Comparison of ENCODE assay signal across 14 cellular contexts in the genomic region with DNA sequence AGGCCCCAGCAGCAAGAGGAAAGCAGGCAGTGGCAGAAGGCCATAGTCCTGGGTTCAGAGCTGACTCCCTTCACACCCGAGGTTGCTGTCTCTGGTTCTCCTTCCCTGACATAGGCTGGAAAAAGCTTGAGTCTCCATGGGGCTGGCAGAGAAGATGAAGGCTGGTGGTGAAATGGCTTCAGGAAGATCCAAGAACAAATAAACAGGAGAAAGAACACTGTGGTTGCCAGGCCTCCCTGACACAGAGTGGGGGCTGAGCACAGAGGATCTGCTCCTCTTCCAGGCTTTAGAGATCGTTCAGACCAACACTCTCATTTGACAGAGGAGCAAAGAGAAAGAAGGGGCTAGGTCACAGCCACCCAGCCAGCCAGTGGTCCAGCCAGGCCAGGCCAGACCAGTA. TPM values are rescaled to one million over a fixed set of nuclear protein-coding genes. Genes with fewer than 3 reads are reported as not detected.
DNase-seq lines count a peak whose midpoint lies in the region; ATAC-seq, FAIRE-seq and TF ChIP-seq lines count a peak whose summit lies in the region.
"Had no signal": no experiment of that assay in that cellular context is flagged by ENCODE, and none has a peak within 500 bp of the region (broad histone marks: within the 10 kb centered on the region; RNA-seq: fewer than 3 reads in every experiment).

No MANE protein-coding gene starts in this region.

- POLR2A ChIA-PET in K562 (lab: Yijun Ruan, JAX), result interaction anchor here (2.5 kb wide), 1 partner anchor 13 kb away, joined by 8 read pairs; a partner anchor contains a TSS

- no peak for FAIRE-seq in K562 (lab: Jason Lieb, UNC)
- FAIRE-seq: HTR-8/SVneo, urothelium cell line had no signal

- TF ChIP-seq POLR2A in K562 (conservative IDR thresholded peaks at IDR 0.05), result no peak
- no peak for TF ChIP-seq POLR2A in thyroid gland (IDR thresholded peaks at IDR 0.05)

- no peak for ATAC-seq in activated T-cell treated with anti-CD3 and anti-CD28 coated beads, Interleukin-2, amount 50 U/mL, for 4 hours
- ATAC-seq in K562, result no peak
- ATAC-seq: left lobe of liver had no signal

- H2AFZ ChIP-seq in K562 (ENCODE audit: low read depth, low read length), result no peak overlapping the region

- no peak for TF ChIP-seq EP300 in K562 (IDR thresholded peaks at IDR 0.05; ENCODE audit: low read length)

- intact Hi-C loops in K562 (cut with micrococcal nuclease), result no loop called here
- intact Hi-C loops in thyroid gland (cut with DNase I), result no loop called here

- peak overlapping the region; percentile 16 for H3K4me3 Mint-ChIP-seq in activated T-cell treated with anti-CD3 and anti-CD28 coated beads, Interleukin-2, amount 50 U/mL, for 4 hours

- H3K4me3 ChIP-seq in K562 (no peak overlapping the region), muscle layer of duodenum (ENCODE audit: low read depth in 1 of 2, low read length in 2 of 2) (no peak overlapping the region), thyroid gland (replicated peaks in 1 of 3) (no peak overlapping the region)

- H3K4me1 Mint-ChIP-seq in activated T-cell treated with anti-CD3 and anti-CD28 coated beads, Interleukin-2, amount 50 U/mL, for 4 hours (ENCODE audit: low read depth), result peaks cover 95% of the 10 kb centered on the region

- TF ChIP-seq CTCF in K562 (IDR thresholded peaks at IDR 0.05 in 2 of 3, conservative IDR thresholded peaks at IDR 0.05 in 1 of 3; ENCODE audit: insufficient read depth in 2 of 3, low read depth in 1 of 3, low read length in 3 of 3) (no peak), thyroid gland (IDR thresholded peaks at IDR 0.05) (no peak)

- 75% methylated on average over 2 of the region's 2 CpGs for whole genome bisulfite sequencing in K562 (ENCODE audit: insufficient coverage, low coverage, missing lambda C conversion rate)
- 54 to 55% methylated on average over 2 of the region's 2 CpGs for WGBS in thyroid gland, 2 donors

- H3K4me1 ChIP-seq in K562 (replicated peaks in 1 of 2; ENCODE audit: control insufficient read depth in 2 of 2, insufficient read depth in 2 of 2, low read length in 2 of 2), result peaks cover 34 to 52% of the 10 kb centered on the region in 2 experiments
- H3K4me1 ChIP-seq in muscle layer of duodenum (ENCODE audit: control insufficient read depth in 1 of 2, insufficient read depth in 2 of 2, low read length in 2 of 2), result peaks cover 74 to 94% of the 10 kb centered on the region in 2 donors
- peaks cover 83 to 100% of the 10 kb centered on the region in 2 donors for H3K4me1 ChIP-seq in thyroid gland

- H4K20me1 ChIP-seq in K562 (replicated peaks; ENCODE audit: control insufficient read depth, insufficient read depth, low read length), result peaks cover 15% of the 10 kb centered on the region; the same call in 1 of the 2 replicates

- peaks cover 15% of the 10 kb centered on the region for H3K36me3 Mint-ChIP-seq in activated T-cell treated with anti-CD3 and anti-CD28 coated beads, Interleukin-2, amount 50 U/mL, for 4 hours (ENCODE audit: insufficient read depth)

- peak overlapping the region; percentile 34; the same call in 1 of the 3 replicates for H3K27ac ChIP-seq in K562 (ENCODE audit: extremely low read depth, low read depth, low read length)
- peak overlapping the region; percentile 77 for H3K27ac ChIP-seq in muscle layer of duodenum (ENCODE audit: low read length)
- H3K27ac ChIP-seq in thyroid gland, result peak overlapping the region; percentile 4 to 46 (median 32)

- no peak for TF ChIP-seq RAD21 in K562 (CRISPR knock-in tag; conservative IDR thresholded peaks at IDR 0.05 in 1 of 2, IDR thresholded peaks at IDR 0.05 in 1 of 2)

- H3K27me3 ChIP-seq in K562 (ENCODE audit: control insufficient read depth in 2 of 2, insufficient read depth in 2 of 2, low read length in 2 of 2) (no peaks in the 10 kb centered on the region), muscle layer of duodenum (ENCODE audit: low read depth, low read length) (no peaks in the 10 kb centered on the region), thyroid gland (no peaks in the 10 kb centered on the region)

- CTCF ChIA-PET in K562 (lab: Yijun Ruan, JAX; ENCODE audit: low intra/inter-chr PET ratio), result no interaction called here

- BruUV-seq in K562 (replicated peaks; lab: Mats Ljungman, UMichigan), result no TSS peak

- no peaks in the 10 kb centered on the region for H3K9me3 Mint-ChIP-seq in activated T-cell treated with anti-CD3 and anti-CD28 coated beads, Interleukin-2, amount 50 U/mL, for 4 hours

- peaks cover 100% of the 10 kb centered on the region for H3K79me2 ChIP-seq in K562 (ENCODE audit: control insufficient read depth, insufficient read depth, low read length)

- no peaks in the 10 kb centered on the region for H3K27me3 Mint-ChIP-seq in activated T-cell treated with anti-CD3 and anti-CD28 coated beads, Interleukin-2, amount 50 U/mL, for 4 hours (ENCODE audit: low read depth)

- in situ Hi-C loops in K562 (cut with MboI), result no loop called here

- H3K36me3 ChIP-seq in K562 (ENCODE audit: control insufficient read depth, insufficient read depth, low read length), result peaks cover 67% of the 10 kb centered on the region; the same call in 2 of the 3 replicates
- no peaks in the 10 kb centered on the region for H3K36me3 ChIP-seq in muscle layer of duodenum (ENCODE audit: control insufficient read depth in 1 of 2, insufficient read depth in 2 of 2, low read length in 2 of 2)
- H3K36me3 ChIP-seq in thyroid gland, result no peaks in the 10 kb centered on the region

- no peaks in the 10 kb centered on the region for H3K9me3 ChIP-seq in K562 (replicated peaks; ENCODE audit: control insufficient read depth, insufficient read depth, low read depth, low read length)
- no peaks in the 10 kb centered on the region for H3K9me3 ChIP-seq in muscle layer of duodenum (ENCODE audit: control insufficient read depth in 1 of 2, low read length in 2 of 2)
- H3K9me3 ChIP-seq in thyroid gland, result no peaks in the 10 kb centered on the region

- peaks cover 6% of the 10 kb centered on the region for H3K9me1 ChIP-seq in K562 (ENCODE audit: control insufficient read depth, insufficient read depth, low read length)

- DNase-seq in activated T-cell treated with anti-CD3 and anti-CD28 coated beads, Interleukin-2, amount 50 U/mL, for 4 hours, result no peak
- DNase-seq in activated T-cell treated with anti-CD3 and anti-CD28 coated beads for 4 hours (no peak), K562 (ENCODE audit: extremely low read depth in 1 of 4, low spot score in 3 of 4) (no peak), thyroid gland (no peak), NCI-H82 (lab: John Stamatoyannopoulos, UW) (no peak), SW 1271 (lab: John Stamatoyannopoulos, UW) (no peak), NOMO-1 (lab: John Stamatoyannopoulos, UW; ENCODE audit: unreplicated experiment in 2 of 2) (no peak)
- DNase-seq: activated effector memory CD4-positive, alpha-beta T cell treated with Interleukin-2 at 50 U/mL for 16 hours; erythroblast; NCI-H2171 treated with DMSO at 0.1 percent for 48 hours had no signal

- peak overlapping the region in 1 of 2 experiments; percentile 64; a peak in 1 of 4 replicates for H3K9ac ChIP-seq in K562 (ENCODE audit: insufficient read depth in 1 of 2, low read depth in 2 of 2, low read length in 2 of 2)

- H3K4me2 ChIP-seq in K562 (ENCODE audit: insufficient read depth, low read length), result no peak overlapping the region

RNA-seq across cellular contexts. Expression of a gene that starts 14.3 kb away (rescaled TPM):
- 100 to 1,000 TPM; 168 to 199 (median 199) TPM for total RNA-seq in activated T-cell treated with anti-CD3 and anti-CD28 coated beads, Interleukin-2, amount 50 U/mL, for 4 hours
- 123 and 300 TPM in 2 replicates for total RNA-seq in K562 (2011; cell fraction: chromatin; rRNA removed; ENCODE audit: low replicate concordance)
- total RNA-seq in K562 (2011; cell fraction: nucleolus; rRNA removed), result 143 and 147 TPM in 2 replicates
- 123 and 161 TPM in 2 replicates for total RNA-seq in K562 (2011; cell fraction: nucleoplasm; rRNA removed)
- total RNA-seq in K562 (2014; rRNA removed) (38.4 and 57.4 TPM in 2 replicates), K562 (2014; rRNA removed; fragmentation: Illumina TruSeq; extraction: Trizol) (22.2 and 30.2 TPM in 2 replicates), K562 (2015; rRNA removed; fragmentation: Illumina TruSeq; extraction: Trizol) (26.7 and 28.2 TPM in 2 replicates), K562 (2021) (119 and 129 TPM in 2 replicates), thyroid gland (10 to 100 TPM; 44.5 to 61.9 (median 52.6) TPM)
- polyA plus RNA-seq in K562 (2011; rRNA removed) (31.1 and 33.7 TPM in 2 replicates), K562 (2014; fragmentation: Illumina TruSeq; extraction: Trizol) (71.9 and 82.7 TPM in 2 replicates), K562 (2014; fragmentation: Nextera tagmentation; extraction: Ambion mirVana) (1 to 10 TPM; 2.5 to 3.8 TPM), K562 (2014; rRNA removed) (78.0 and 82.7 TPM in 2 replicates)
- 20.6 and 43.9 TPM in 2 replicates for polyA plus RNA-seq in K562 (2011; cell fraction: cytosol; rRNA removed)
- 215 and 430 TPM in 2 replicates for polyA plus RNA-seq in K562 (2011; cell fraction: nucleus; rRNA removed)
- 67.8 and 112 TPM in 2 replicates for polyA plus RNA-seq in K562 (2012)
- polyA minus RNA-seq in K562 (2011; rRNA and poly(A)+ RNA removed), result 8.5 and 12.0 TPM in 2 replicates
- polyA minus RNA-seq in K562 (2011; cell fraction: cytosol; rRNA and poly(A)+ RNA removed), result 28.2 and 32.6 TPM in 2 replicates
- polyA minus RNA-seq in K562 (2011; cell fraction: nucleus; rRNA and poly(A)+ RNA removed), result 41.2 and 50.1 TPM in 2 replicates

RNA-seq across cellular contexts. Expression of a gene that starts 32.4 kb away (rescaled TPM):
- total RNA-seq in activated T-cell treated with anti-CD3 and anti-CD28 coated beads, Interleukin-2, amount 50 U/mL, for 4 hours, result 1 to 10 TPM; 4.0 to 5.2 (median 5.0) TPM
- 18.5 and 36.8 TPM in 2 replicates for total RNA-seq in K562 (2011; cell fraction: chromatin; rRNA removed; ENCODE audit: low replicate concordance)
- total RNA-seq in K562 (2011; cell fraction: nucleolus; rRNA removed), result 31.2 and 31.5 TPM in 2 replicates
- total RNA-seq in K562 (2011; cell fraction: nucleoplasm; rRNA removed), result 45.5 and 69.2 TPM in 2 replicates
- total RNA-seq in K562 (2014; rRNA removed) (16.3 and 25.4 TPM in 2 replicates), K562 (2014; rRNA removed; fragmentation: Illumina TruSeq; extraction: Trizol) (13.1 and 18.3 TPM in 2 replicates), K562 (2015; rRNA removed; fragmentation: Illumina TruSeq; extraction: Trizol) (16.1 and 16.2 TPM in 2 replicates), K562 (2021) (37.5 and 41.9 TPM in 2 replicates), thyroid gland (100 to 1,000 TPM in 3 of 4 donors, 10 to 100 TPM in 1; 59.3 to 276 (median 187) TPM)
- polyA plus RNA-seq in K562 (2011; rRNA removed) (10.7 and 15.7 TPM in 2 replicates), K562 (2014; fragmentation: Illumina TruSeq; extraction: Trizol) (28.6 and 30.4 TPM in 2 replicates), K562 (2014; fragmentation: Nextera tagmentation; extraction: Ambion mirVana) (10 to 100 TPM; 23.5 to 26.9 TPM), K562 (2014; rRNA removed) (18.7 and 23.6 TPM in 2 replicates)
- 16.7 and 26.0 TPM in 2 replicates for polyA plus RNA-seq in K562 (2011; cell fraction: cytosol; rRNA removed)
- 25.7 and 35.1 TPM in 2 replicates for polyA plus RNA-seq in K562 (2011; cell fraction: nucleus; rRNA removed)
- polyA plus RNA-seq in K562 (2012), result 22.2 and 44.4 TPM in 2 replicates
- 7.6 and 8.9 TPM in 2 replicates for polyA minus RNA-seq in K562 (2011; rRNA and poly(A)+ RNA removed)
- polyA minus RNA-seq in K562 (2011; cell fraction: cytosol; rRNA and poly(A)+ RNA removed), result 14.8 and 17.6 TPM in 2 replicates
- 6.9 and 11.6 TPM in 2 replicates for polyA minus RNA-seq in K562 (2011; cell fraction: nucleus; rRNA and poly(A)+ RNA removed)

RNA-seq across cellular contexts. Expression of a gene that starts 46.7 kb away (rescaled TPM):
- total RNA-seq in activated T-cell treated with anti-CD3 and anti-CD28 coated beads, Interleukin-2, amount 50 U/mL, for 4 hours, result 1 to 10 TPM in 1 of 3 donors, under 1 TPM in 2; 0.55 to 1.3 (median 0.66) TPM
- 1.5 and 4.3 TPM in 2 replicates for total RNA-seq in K562 (2011; cell fraction: chromatin; rRNA removed; ENCODE audit: low replicate concordance)
- 2.2 and 2.3 TPM in 2 replicates for total RNA-seq in K562 (2011; cell fraction: nucleolus; rRNA removed)
- 1.7 and 2.3 TPM in 2 replicates for total RNA-seq in K562 (2011; cell fraction: nucleoplasm; rRNA removed)
- 0.45 and 0.78 TPM in 2 replicates for total RNA-seq in K562 (2014; rRNA removed)
- total RNA-seq in K562 (2014; rRNA removed; fragmentation: Illumina TruSeq; extraction: Trizol), result 0.15 and 0.16 TPM in 2 replicates
- total RNA-seq in K562 (2015; rRNA removed; fragmentation: Illumina TruSeq; extraction: Trizol), result 0.15 and 0.33 TPM in 2 replicates
- 0.78 and 1.3 TPM in 2 replicates for total RNA-seq in K562 (2021)
- polyA plus RNA-seq in K562 (2011; rRNA removed), result 0.38 and 0.61 TPM in 2 replicates
- 0.49 and 0.50 TPM in 2 replicates for polyA plus RNA-seq in K562 (2011; cell fraction: cytosol; rRNA removed)
- 2.9 and 5.0 TPM in 2 replicates for polyA plus RNA-seq in K562 (2011; cell fraction: nucleus; rRNA removed)
- polyA plus RNA-seq in K562 (2012), result 0.76 and 2.1 TPM in 2 replicates
- polyA plus RNA-seq in K562 (2014; fragmentation: Illumina TruSeq; extraction: Trizol), result 0.37 and 0.43 TPM in 2 replicates
- under 1 TPM in 1 of 2 experiments, not detected in 1; 0.03 TPM for polyA plus RNA-seq in K562 (2014; fragmentation: Nextera tagmentation; extraction: Ambion mirVana)
- 0.44 and 1.1 TPM in 2 replicates for polyA plus RNA-seq in K562 (2014; rRNA removed)
- 0.60 and 0.78 TPM in 2 replicates for polyA minus RNA-seq in K562 (2011; rRNA and poly(A)+ RNA removed)
- polyA minus RNA-seq in K562 (2011; cell fraction: cytosol; rRNA and poly(A)+ RNA removed), result not detected in 2 replicates
- 1.3 and 3.3 TPM in 2 replicates for polyA minus RNA-seq in K562 (2011; cell fraction: nucleus; rRNA and poly(A)+ RNA removed)
- 100 to 1,000 TPM in 2 of 4 donors, 10 to 100 TPM in 2; 87.3 to 178 (median 125) TPM for total RNA-seq in thyroid gland

Comparison
In these comparisons a context has a peak if more than half of its experiments do, and no peak if none do; other contexts are left out.
1. RNA of a gene that starts 46.7 kb away (total RNA-seq): 87.3 to 178 TPM in thyroid gland; 0.55 to 1.3 TPM in activated T-cell treated with anti-CD3 and anti-CD28 coated beads, Interleukin-2, amount 50 U/mL, for 4 hours and 0.15 to 4.3 TPM in K562; every median in the first group is over 10 times any median in the second.
2. Peak in every context shown above with its lines, with median percentiles within 50 percentile points of each other: H3K27ac ChIP-seq.